ENCODE assay signal across 23 cellular contexts in genomic region chr13:71722206-71722605, GRCh38.
A peak's percentile ranks its signal among the peaks of the same experiment; 100 is the strongest.
DNase-seq lines count a peak whose midpoint lies in the region; ATAC-seq, FAIRE-seq and TF ChIP-seq lines count a peak whose summit lies in the region.
"Had no signal": no experiment of that assay in that cellular context is flagged by ENCODE, and none has a peak within 500 bp of the region (broad histone marks: within the 10 kb centered on the region; RNA-seq: fewer than 3 reads in every experiment).

No MANE protein-coding gene starts in this region.

- no peaks in the 10 kb centered on the region for H3K9me3 ChIP-seq in IMR-90 (ENCODE audit: control insufficient read depth, insufficient read depth, low read length)
- no peaks in the 10 kb centered on the region for H3K9me3 ChIP-seq in astrocyte (ENCODE audit: insufficient read depth, low read depth, low read length)
- H3K9me3 ChIP-seq in smooth muscle cell (replicated peaks; ENCODE audit: low read depth) = no peaks in the 10 kb centered on the region

- no CpG with 5 or more reads among the region's 3 CpGs for WGBS in IMR-90 (ENCODE audit: extremely low coverage in 2 of 2, insufficient read length in 1 of 2), 2 experiments
- 82% methylated on average over 3 of the region's 3 CpGs for WGBS in smooth muscle cell (ENCODE audit: low lambda C conversion rate)

- no peak overlapping the region for H2AK9ac ChIP-seq in IMR-90 (replicated peaks; ENCODE audit: low read depth, low read length, poor library complexity)

- no peak overlapping the region for H3K23ac ChIP-seq in IMR-90 (ENCODE audit: low read depth, low read length)

- H3K27ac ChIP-seq in IMR-90 (ENCODE audit: insufficient read depth, low read length) = no peak overlapping the region
- H3K27ac ChIP-seq in astrocyte (ENCODE audit: low read depth, low read length) = no peak overlapping the region
- no peak overlapping the region for H3K27ac ChIP-seq in foreskin keratinocyte
- H3K27ac ChIP-seq in smooth muscle cell (ENCODE audit: low read depth) = no peak overlapping the region
- H3K27ac ChIP-seq: RWPE1, SK-N-MC had no signal

- no peaks in the 10 kb centered on the region for H3K36me3 Mint-ChIP-seq in astrocyte (ENCODE audit: low read depth, unreplicated experiment)
- H3K36me3 Mint-ChIP-seq: CD4-positive, CD25-positive, alpha-beta regulatory T cell had no signal

- POLR2A ChIA-PET in IMR-90 (lab: Charles Lee; ENCODE audit: unreplicated experiment) = no interaction called here

- H3K4me2 ChIP-seq in IMR-90 (ENCODE audit: low read depth, low read length) (no peak overlapping the region), astrocyte (ENCODE audit: low read length) (no peak overlapping the region), smooth muscle cell (peak overlapping the region; percentile 18)

- no peak overlapping the region for H3K56ac ChIP-seq in IMR-90 (ENCODE audit: extremely low read depth, insufficient read depth, low read length)

- no peak for FAIRE-seq in astrocyte (lab: Jason Lieb, UNC)
- FAIRE-seq: GM12878, H1 had no signal

- no peaks in the 10 kb centered on the region for H3K27me3 Mint-ChIP-seq in astrocyte (ENCODE audit: low read depth, unreplicated experiment)
- H3K27me3 Mint-ChIP-seq: CD4-positive, CD25-positive, alpha-beta regulatory T cell had no signal

- no peak overlapping the region for H2BK5ac ChIP-seq in IMR-90 (ENCODE audit: low read depth, low read length, poor library complexity, severe bottlenecking)

- H2AK5ac ChIP-seq in IMR-90 (ENCODE audit: low read depth, low read length) = no peak overlapping the region

- H3K4me3 ChIP-seq in IMR-90 (ENCODE audit: insufficient read depth, low read depth, low read length) (no peak overlapping the region), astrocyte (ENCODE audit: insufficient read depth, low read depth, low read length) (no peak overlapping the region), smooth muscle cell (no peak overlapping the region)
- H3K4me3 ChIP-seq: GM12878, SK-N-MC had no signal

- no peaks in the 10 kb centered on the region for H3K9me1 ChIP-seq in IMR-90 (ENCODE audit: insufficient read depth, low read length)

- H3K9ac ChIP-seq in IMR-90 (ENCODE audit: low read depth, low read length) (no peak overlapping the region), astrocyte (ENCODE audit: low read length) (no peak overlapping the region), smooth muscle cell (ENCODE audit: low read depth) (no peak overlapping the region)

- dilution Hi-C loops in IMR-90 (cut with HindIII; ENCODE audit: low sequenced_read_pairs, unreplicated experiment) = no loop called here

- TF ChIP-seq POLR2A in IMR-90 (IDR thresholded peaks at IDR 0.05; ENCODE audit: low read depth, low read length) = no peak

- no peak overlapping the region for H3K18ac ChIP-seq in IMR-90 (ENCODE audit: low read depth, low read length)

- CTCF ChIA-PET in IMR-90 (lab: Yijun Ruan, JAX) = no interaction called here

- no peak for TF ChIP-seq RAD21 in IMR-90 (IDR thresholded peaks at IDR 0.05; ENCODE audit: low read length)

- no peaks in the 10 kb centered on the region for H3K27me3 ChIP-seq in IMR-90 (ENCODE audit: control insufficient read depth, insufficient read depth, low read length)
- no peaks in the 10 kb centered on the region for H3K27me3 ChIP-seq in astrocyte (ENCODE audit: insufficient read depth, low read length)
- no peaks in the 10 kb centered on the region for H3K27me3 ChIP-seq in foreskin keratinocyte
- H3K27me3 ChIP-seq in smooth muscle cell (ENCODE audit: low read depth) = no peaks in the 10 kb centered on the region

- no peak overlapping the region for H3K4me3 Mint-ChIP-seq in astrocyte (ENCODE audit: unreplicated experiment)
- H3K4me3 Mint-ChIP-seq: CD4-positive, CD25-positive, alpha-beta regulatory T cell had no signal

- H2BK15ac ChIP-seq in IMR-90 (ENCODE audit: low read depth, low read length) = no peak overlapping the region

- H3K4ac ChIP-seq in IMR-90 (ENCODE audit: low read depth, low read length) = no peak overlapping the region

- no peak overlapping the region for H2AFZ ChIP-seq in IMR-90 (replicated peaks; ENCODE audit: low read length, poor library complexity)
- H2AFZ ChIP-seq in astrocyte (ENCODE audit: low read depth, low read length) = no peak overlapping the region
- no peak overlapping the region for H2AFZ ChIP-seq in smooth muscle cell (ENCODE audit: low read depth)

- H3F3A ChIP-seq in smooth muscle cell (ENCODE audit: low read depth) = no peaks in the 10 kb centered on the region

- H2BK20ac ChIP-seq in IMR-90 (ENCODE audit: low read depth, low read length) = no peak overlapping the region

- no peak overlapping the region for H3K14ac ChIP-seq in IMR-90 (replicated peaks; ENCODE audit: low read depth, low read length)

- no TSS peak for BruUV-seq in IMR-90 (replicated peaks; lab: Mats Ljungman, UMichigan)

- DNase-seq in IMR-90 = peak; percentile 7
- peak; percentile 22 for DNase-seq in astrocyte (ENCODE audit: low read depth)
- DNase-seq in foreskin keratinocyte = peak; percentile 2 to 35
- no peak for DNase-seq in smooth muscle cell (lab: John Stamatoyannopoulos, UW; ENCODE audit: unreplicated experiment)
- no peak for DNase-seq in dedifferentiated amniotic fluid mesenchymal stem cell (ENCODE audit: extremely low spot score)
- DNase-seq in retina = no peak
- DNase-seq: CD4-positive, CD25-positive, alpha-beta regulatory T cell; COR-L47; DMS79 treated with DMSO at 0.1 percent for 48 hours; Kasumi-1; NCI-H1092 treated with DMSO at 0.1 percent for 48 hours; NCI-H1436 treated with DMSO at 0.1 percent for 48 hours; NCI-H1930; NCI-H510A treated with DMSO at 0.1 percent for 48 hours; NCI-H774; NK-92 treated with Interleukin-12 subunit alpha and Interleukin-12 subunit beta, amount 100 ng/mL, for 24 hours; SHP77 treated with DMSO at 0.1 percent for 48 hours had no signal

- H3K79me2 ChIP-seq in astrocyte (ENCODE audit: insufficient read depth, low read length) (no peaks in the 10 kb centered on the region), smooth muscle cell (ENCODE audit: low read depth) (no peaks in the 10 kb centered on the region)

- H3K4me1 ChIP-seq in IMR-90 (ENCODE audit: control insufficient read depth, insufficient read depth, low read length) (no peaks in the 10 kb centered on the region), astrocyte (ENCODE audit: insufficient read depth, low read length) (no peaks in the 10 kb centered on the region), foreskin keratinocyte (no peaks in the 10 kb centered on the region), smooth muscle cell (ENCODE audit: low read depth) (peaks cover 13% of the 10 kb centered on the region)

- no peaks in the 10 kb centered on the region for H3K36me3 ChIP-seq in IMR-90 (ENCODE audit: control insufficient read depth, insufficient read depth, low read length)
- H3K36me3 ChIP-seq in astrocyte (ENCODE audit: insufficient read depth, low read length) = no peaks in the 10 kb centered on the region
- H3K36me3 ChIP-seq in smooth muscle cell (ENCODE audit: low read depth) = no peaks in the 10 kb centered on the region

- intact Hi-C loops in IMR-90 (cut with micrococcal nuclease) = no loop called here

- no peak overlapping the region for H4K8ac ChIP-seq in IMR-90 (ENCODE audit: low read depth in 2 of 2, low read length in 2 of 2)

- H2BK120ac ChIP-seq in IMR-90 (ENCODE audit: low read depth, low read length) = no peak overlapping the region

- no peak for ATAC-seq in IMR-90 (ENCODE audit: low read depth)
- ATAC-seq in foreskin keratinocyte = no peak
- ATAC-seq in GM21528 (IDR thresholded peaks at IDR 0.05; ENCODE audit: low FRiP score, unreplicated experiment) = no peak
- ATAC-seq: GM12878, HCT116 had no signal

- no peaks in the 10 kb centered on the region for H3K9me3 Mint-ChIP-seq in astrocyte (ENCODE audit: unreplicated experiment)

- TF ChIP-seq CTCF in IMR-90 (conservative IDR thresholded peaks at IDR 0.05; ENCODE audit: low read depth, low read length) (no peak), astrocyte (IDR thresholded peaks at IDR 0.05; ENCODE audit: insufficient read depth, low read depth, low read length) (no peak), foreskin keratinocyte (conservative IDR thresholded peaks at IDR 0.05) (no peak), smooth muscle cell (IDR thresholded peaks at IDR 0.05; ENCODE audit: borderline replicate concordance, insufficient read depth, poor library complexity, severe bottlenecking) (no peak)

- H4K20me1 ChIP-seq in IMR-90 (ENCODE audit: insufficient read depth, low read length) (no peaks in the 10 kb centered on the region), astrocyte (ENCODE audit: insufficient read depth, low read length) (no peaks in the 10 kb centered on the region), smooth muscle cell (ENCODE audit: low read depth) (no peaks in the 10 kb centered on the region)

- in situ Hi-C loops in IMR-90 (cut with MboI; ENCODE audit: low sequenced_read_pairs) = no loop called here

- H3K4me1 Mint-ChIP-seq in astrocyte (ENCODE audit: low read depth, unreplicated experiment) = no peaks in the 10 kb centered on the region
- H3K4me1 Mint-ChIP-seq: CD4-positive, CD25-positive, alpha-beta regulatory T cell had no signal

- no peak overlapping the region for H4K91ac ChIP-seq in IMR-90 (ENCODE audit: insufficient read depth, low read depth, low read length)

- no peak overlapping the region for H4K5ac ChIP-seq in IMR-90 (ENCODE audit: low read depth, low read length)

- H3K79me1 ChIP-seq in IMR-90 (ENCODE audit: low read depth in 1 of 2, low read length in 2 of 2) = no peaks in the 10 kb centered on the region

- no peak overlapping the region for H3K27ac Mint-ChIP-seq in astrocyte (ENCODE audit: unreplicated experiment)
- H3K27ac Mint-ChIP-seq: CD4-positive, CD25-positive, alpha-beta regulatory T cell had no signal

TF ChIP-seq in IMR-90, 13 proteins besides CTCF, POLR2A, EP300 and RAD21 (continues in another document):
- TF ChIP-seq USF2 (IDR thresholded peaks at IDR 0.05; ENCODE audit: low read depth, low read length) = no peak
- TF ChIP-seq MXI1 (IDR thresholded peaks at IDR 0.05; ENCODE audit: borderline replicate concordance, low read depth, low read length) = no peak
- no peak for TF ChIP-seq CEBPB (IDR thresholded peaks at IDR 0.05; ENCODE audit: low read depth, low read length)
- TF ChIP-seq RFX5 (IDR thresholded peaks at IDR 0.05; ENCODE audit: low read depth, low read length) = no peak
- TF ChIP-seq CHD1 (IDR thresholded peaks at IDR 0.05; ENCODE audit: low read depth, low read length) = no peak
- no peak for TF ChIP-seq BHLHE40 (IDR thresholded peaks at IDR 0.05; ENCODE audit: low read depth, low read length)
- TF ChIP-seq MAFK (IDR thresholded peaks at IDR 0.05; ENCODE audit: low read depth, low read length) = no peak
- TF ChIP-seq MAZ (IDR thresholded peaks at IDR 0.05; ENCODE audit: borderline replicate concordance, low read depth, low read length) = no peak
- TF ChIP-seq FOS (IDR thresholded peaks at IDR 0.05; ENCODE audit: low read depth, low read length) = no peak

Comparison
In these comparisons a context has a peak if more than half of its experiments do, and no peak if none do; other contexts are left out.
1. DNase-seq: peak in IMR-90 (single experiment), astrocyte (single experiment) and foreskin keratinocyte (2 of 2); none in smooth muscle cell (single experiment), dedifferentiated amniotic fluid mesenchymal stem cell (single experiment) and retina (single experiment).